In the genomic region with DNA sequence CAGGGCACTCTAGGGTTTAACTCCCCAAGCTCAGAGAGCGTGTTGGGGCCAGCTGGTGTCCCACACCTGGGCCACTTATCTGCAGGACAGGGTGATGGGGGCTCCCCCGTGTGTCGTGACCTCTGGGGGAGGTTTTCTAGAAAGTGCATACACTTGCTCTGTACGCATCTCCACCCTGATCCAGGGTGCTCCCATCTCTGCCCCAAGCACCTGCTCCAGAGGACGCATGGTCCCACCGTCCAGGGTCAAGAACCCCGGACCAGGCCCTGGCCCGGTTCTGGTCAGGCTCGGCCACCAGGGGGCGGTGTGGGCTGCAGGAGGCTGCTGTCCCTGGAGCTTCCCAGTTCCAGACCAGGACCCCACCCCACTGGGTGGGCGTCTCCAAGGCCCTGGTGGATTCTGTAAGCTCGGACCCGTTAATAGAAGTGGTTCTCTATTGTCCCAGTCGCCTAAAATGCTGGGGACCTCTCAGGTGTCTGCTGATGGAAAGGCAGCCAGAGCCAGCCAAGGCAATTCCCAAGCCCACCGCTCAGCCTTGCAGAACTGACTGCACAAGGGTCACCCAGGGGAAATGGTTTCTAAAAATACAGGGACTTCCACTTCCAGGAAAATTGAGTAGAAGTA, we compare ENCODE assay signal across 1 cellular context.
TF ChIP-seq lines count a peak whose summit lies in the region.

No MANE protein-coding gene starts in this region.

TF ChIP-seq in Ishikawa, 13 proteins besides CTCF, POLR2A, EP300 and RAD21 (continued from another document):
- TF ChIP-seq, protein P1, sequence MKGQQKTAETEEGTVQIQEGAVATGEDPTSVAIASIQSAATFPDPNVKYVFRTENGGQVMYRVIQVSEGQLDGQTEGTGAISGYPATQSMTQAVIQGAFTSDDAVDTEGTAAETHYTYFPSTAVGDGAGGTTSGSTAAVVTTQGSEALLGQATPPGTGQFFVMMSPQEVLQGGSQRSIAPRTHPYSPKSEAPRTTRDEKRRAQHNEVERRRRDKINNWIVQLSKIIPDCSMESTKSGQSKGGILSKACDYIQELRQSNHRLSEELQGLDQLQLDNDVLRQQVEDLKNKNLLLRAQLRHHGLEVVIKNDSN (IDR thresholded peaks at IDR 0.05) = no peak
- TF ChIP-seq TCF12 (IDR thresholded peaks at IDR 0.05; ENCODE audit: low read depth) (no peak), CEBPB (IDR thresholded peaks at IDR 0.05) (no peak)
